Comparison of ENCODE assay signal across 1 cellular context in genomic region chr18:76824136-76824676, GRCh38.
TF ChIP-seq lines count a peak whose summit lies in the region.

No MANE protein-coding gene starts in this region.

TF ChIP-seq in HepG2, 621 proteins besides CTCF, POLR2A, EP300 and RAD21 (continued from another document):
- TF ChIP-seq ZNF280D (CRISPR knock-in tag; IDR thresholded peaks at IDR 0.05) (no peak), SOX13 (IDR thresholded peaks at IDR 0.05) (no peak), SOX13 (CRISPR knock-in tag; conservative IDR thresholded peaks at IDR 0.05 in 1 of 2, IDR thresholded peaks at IDR 0.05 in 1 of 2) (no peak), EEA1 (CRISPR knock-in tag; IDR thresholded peaks at IDR 0.05; ENCODE audit: borderline replicate concordance) (no peak), SIN3A (IDR thresholded peaks at IDR 0.05; ENCODE audit: borderline replicate concordance, low read depth, low read length) (no peak), HNRNPK (IDR thresholded peaks at IDR 0.05; ENCODE audit: low read depth, low read length, poor library complexity, severe bottlenecking) (no peak), HDAC2 (CRISPR knock-in tag; IDR thresholded peaks at IDR 0.05) (no peak), ZNF33B (CRISPR knock-in tag; IDR thresholded peaks at IDR 0.05) (no peak)
